Comparison of ENCODE assay signal across 1 cellular context in the genomic region with DNA sequence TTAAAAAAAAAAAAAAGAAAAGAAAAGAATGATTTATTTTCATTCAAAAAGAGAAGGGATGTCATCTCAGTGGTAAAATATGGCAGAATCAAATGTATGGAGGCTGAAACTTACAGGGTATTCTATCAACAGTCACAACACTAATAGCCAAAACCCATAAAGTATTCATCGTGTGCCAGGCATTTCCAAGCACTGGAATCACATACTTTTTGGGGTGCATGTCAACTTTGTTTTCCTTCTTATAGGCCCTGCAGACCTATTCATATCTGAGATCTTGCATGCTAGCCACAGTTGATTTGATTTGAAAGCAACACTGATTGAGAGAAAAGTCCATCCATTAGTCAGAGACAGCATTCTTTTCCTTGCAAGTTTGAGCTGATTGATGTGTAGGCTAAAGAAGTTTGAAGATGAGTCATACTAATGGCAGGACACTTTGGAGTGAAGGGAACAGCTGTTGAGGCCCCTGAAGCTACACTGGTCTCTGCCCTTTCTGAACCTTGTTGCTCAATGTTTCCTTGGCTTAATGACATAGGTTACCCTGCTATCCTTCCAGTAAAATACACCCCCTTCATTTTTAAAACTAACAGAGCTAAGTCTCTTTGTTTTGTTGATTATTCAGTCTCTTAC.
TF ChIP-seq lines count a peak whose summit lies in the region.

No MANE protein-coding gene starts in this region.

TF ChIP-seq in IMR-90, 13 proteins besides CTCF, POLR2A, EP300 and RAD21:
- TF ChIP-seq CEBPB (IDR thresholded peaks at IDR 0.05; ENCODE audit: low read depth, low read length): peak; percentile 44; the same call in 1 of the 2 replicates
- TF ChIP-seq RCOR1 (IDR thresholded peaks at IDR 0.05; ENCODE audit: insufficient replicate concordance, low read length): no peak
- TF ChIP-seq FOS (IDR thresholded peaks at IDR 0.05; ENCODE audit: low read depth, low read length): peak; percentile 55; the same call in 1 of the 2 replicates
